Comparison of ENCODE assay signal across 11 cellular contexts in the genomic region with DNA sequence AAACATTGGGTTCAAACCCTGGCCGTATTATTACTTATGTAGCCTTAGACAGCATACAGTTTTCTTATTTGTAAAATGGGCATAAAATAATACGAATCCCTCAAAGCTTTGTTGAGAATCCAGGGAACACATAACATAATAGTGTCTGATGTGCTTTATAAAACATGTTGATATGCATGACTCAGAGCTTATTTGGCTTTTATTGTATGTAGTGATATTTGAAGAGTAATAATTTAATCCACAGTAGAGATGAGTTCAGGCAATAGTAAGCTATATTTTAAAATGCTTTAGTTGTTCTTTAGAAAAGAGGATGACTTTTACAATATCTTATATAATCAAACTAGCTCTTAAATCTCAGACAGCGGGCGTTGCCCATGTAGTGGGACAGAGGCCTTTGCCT.
"Had no signal": no experiment of that assay in that cellular context is flagged by ENCODE, and none has a peak within 500 bp of the region (broad histone marks: within the 10 kb centered on the region; RNA-seq: fewer than 3 reads in every experiment).

No MANE protein-coding gene starts in this region.

- H3K9me3 Mint-ChIP-seq: GM23338, H9, HFFc6 had no signal

- H3K4me1 ChIP-seq: HAP-1 had no signal

- H3K4me2 ChIP-seq: GM23338 had no signal

- H3K9me3 ChIP-seq: HAP-1 had no signal

- H2AFZ ChIP-seq: GM23248, GM23338 had no signal

- DNase-seq: GM23248, GOT3, H7, H9, HCEC 1CT, HFFc6 had no signal

- FAIRE-seq: H1, H54 had no signal

- H3K27ac ChIP-seq: GM23248 had no signal

- H3K27ac Mint-ChIP-seq: GM23338, H9, HFFc6 had no signal

- H3K4me3 ChIP-seq: GM23248, GM23338, HAP-1 had no signal

- H3K4me3 Mint-ChIP-seq: GM23338, H9, HFFc6 had no signal

- ATAC-seq: GM23338, HCT116 had no signal

- H3K9ac ChIP-seq: GM23248 had no signal

- H3K36me3 ChIP-seq: HAP-1 had no signal
